In the genomic region with DNA sequence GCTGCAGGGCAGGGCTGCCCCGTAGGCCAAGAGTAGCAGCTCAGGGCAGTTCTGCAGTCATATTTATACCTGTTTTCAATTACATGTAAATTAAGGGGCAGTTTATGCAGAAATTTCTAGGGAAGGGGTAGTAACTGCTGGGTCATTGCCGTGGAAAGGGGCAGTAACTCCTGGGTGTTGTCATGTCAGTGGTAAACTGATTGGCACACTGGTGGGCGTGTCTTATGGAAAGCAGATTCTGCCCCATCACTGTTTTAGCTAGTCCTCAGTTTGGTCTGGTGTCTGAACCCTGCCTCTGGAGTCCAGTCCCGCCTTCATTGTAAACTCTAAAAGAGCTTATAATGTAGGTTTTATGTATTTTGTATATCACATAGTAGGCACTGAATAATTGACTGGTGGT, we compare ENCODE assay signal across 1 cellular context.
TF ChIP-seq lines count a peak whose summit lies in the region.

No MANE protein-coding gene starts in this region.

TF ChIP-seq in GM23338, 12 proteins besides CTCF, POLR2A, EP300 and RAD21 (continued from another document):
- TF ChIP-seq, protein P1, sequence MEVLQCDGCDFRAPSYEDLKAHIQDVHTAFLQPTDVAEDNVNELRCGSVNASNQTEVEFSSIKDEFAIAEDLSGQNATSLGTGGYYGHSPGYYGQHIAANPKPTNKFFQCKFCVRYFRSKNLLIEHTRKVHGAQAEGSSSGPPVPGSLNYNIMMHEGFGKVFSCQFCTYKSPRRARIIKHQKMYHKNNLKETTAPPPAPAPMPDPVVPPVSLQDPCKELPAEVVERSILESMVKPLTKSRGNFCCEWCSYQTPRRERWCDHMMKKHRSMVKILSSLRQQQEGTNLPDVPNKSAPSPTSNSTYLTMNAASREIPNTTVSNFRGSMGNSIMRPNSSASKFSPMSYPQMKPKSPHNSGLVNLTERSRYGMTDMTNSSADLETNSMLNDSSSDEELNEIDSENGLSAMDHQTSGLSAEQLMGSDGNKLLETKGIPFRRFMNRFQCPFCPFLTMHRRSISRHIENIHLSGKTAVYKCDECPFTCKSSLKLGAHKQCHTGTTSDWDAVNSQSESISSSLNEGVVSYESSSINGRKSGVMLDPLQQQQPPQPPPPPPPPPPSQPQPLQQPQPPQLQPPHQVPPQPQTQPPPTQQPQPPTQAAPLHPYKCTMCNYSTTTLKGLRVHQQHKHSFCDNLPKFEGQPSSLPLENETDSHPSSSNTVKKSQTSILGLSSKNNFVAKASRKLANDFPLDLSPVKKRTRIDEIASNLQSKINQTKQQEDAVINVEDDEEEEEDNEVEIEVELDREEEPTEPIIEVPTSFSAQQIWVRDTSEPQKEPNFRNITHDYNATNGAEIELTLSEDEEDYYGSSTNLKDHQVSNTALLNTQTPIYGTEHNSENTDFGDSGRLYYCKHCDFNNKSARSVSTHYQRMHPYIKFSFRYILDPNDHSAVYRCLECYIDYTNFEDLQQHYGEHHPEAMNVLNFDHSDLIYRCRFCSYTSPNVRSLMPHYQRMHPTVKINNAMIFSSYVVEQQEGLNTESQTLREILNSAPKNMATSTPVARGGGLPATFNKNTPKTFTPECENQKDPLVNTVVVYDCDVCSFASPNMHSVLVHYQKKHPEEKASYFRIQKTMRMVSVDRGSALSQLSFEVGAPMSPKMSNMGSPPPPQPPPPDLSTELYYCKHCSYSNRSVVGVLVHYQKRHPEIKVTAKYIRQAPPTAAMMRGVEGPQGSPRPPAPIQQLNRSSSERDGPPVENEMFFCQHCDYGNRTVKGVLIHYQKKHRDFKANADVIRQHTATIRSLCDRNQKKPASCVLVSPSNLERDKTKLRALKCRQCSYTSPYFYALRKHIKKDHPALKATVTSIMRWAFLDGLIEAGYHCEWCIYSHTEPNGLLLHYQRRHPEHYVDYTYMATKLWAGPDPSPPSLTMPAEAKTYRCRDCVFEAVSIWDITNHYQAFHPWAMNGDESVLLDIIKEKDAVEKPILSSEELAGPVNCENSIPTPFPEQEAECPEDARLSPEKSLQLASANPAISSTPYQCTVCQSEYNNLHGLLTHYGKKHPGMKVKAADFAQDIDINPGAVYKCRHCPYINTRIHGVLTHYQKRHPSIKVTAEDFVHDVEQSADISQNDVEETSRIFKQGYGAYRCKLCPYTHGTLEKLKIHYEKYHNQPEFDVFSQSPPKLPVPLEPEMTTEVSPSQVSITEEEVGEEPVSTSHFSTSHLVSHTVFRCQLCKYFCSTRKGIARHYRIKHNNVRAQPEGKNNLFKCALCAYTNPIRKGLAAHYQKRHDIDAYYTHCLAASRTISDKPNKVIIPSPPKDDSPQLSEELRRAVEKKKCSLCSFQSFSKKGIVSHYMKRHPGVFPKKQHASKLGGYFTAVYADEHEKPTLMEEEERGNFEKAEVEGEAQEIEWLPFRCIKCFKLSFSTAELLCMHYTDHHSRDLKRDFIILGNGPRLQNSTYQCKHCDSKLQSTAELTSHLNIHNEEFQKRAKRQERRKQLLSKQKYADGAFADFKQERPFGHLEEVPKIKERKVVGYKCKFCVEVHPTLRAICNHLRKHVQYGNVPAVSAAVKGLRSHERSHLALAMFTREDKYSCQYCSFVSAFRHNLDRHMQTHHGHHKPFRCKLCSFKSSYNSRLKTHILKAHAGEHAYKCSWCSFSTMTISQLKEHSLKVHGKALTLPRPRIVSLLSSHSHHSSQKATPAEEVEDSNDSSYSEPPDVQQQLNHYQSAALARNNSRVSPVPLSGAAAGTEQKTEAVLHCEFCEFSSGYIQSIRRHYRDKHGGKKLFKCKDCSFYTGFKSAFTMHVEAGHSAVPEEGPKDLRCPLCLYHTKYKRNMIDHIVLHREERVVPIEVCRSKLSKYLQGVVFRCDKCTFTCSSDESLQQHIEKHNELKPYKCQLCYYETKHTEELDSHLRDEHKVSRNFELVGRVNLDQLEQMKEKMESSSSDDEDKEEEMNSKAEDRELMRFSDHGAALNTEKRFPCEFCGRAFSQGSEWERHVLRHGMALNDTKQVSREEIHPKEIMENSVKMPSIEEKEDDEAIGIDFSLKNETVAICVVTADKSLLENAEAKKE (CRISPR knock-in tag; IDR thresholded peaks at IDR 0.05) = no peak
- TF ChIP-seq EZH2phosphoT487 (IDR thresholded peaks at IDR 0.05; ENCODE audit: unreplicated experiment) = no peak
TF ChIP-seq in GM23338: peak in this region for 0.
